ENCODE assay signal across 8 cellular contexts in genomic region chr2:196639180-196640030, GRCh38. TPM values are rescaled to one million over a fixed set of nuclear protein-coding genes. Genes with fewer than 3 reads are reported as not detected.
A peak's percentile ranks its signal among the peaks of the same experiment; 100 is the strongest.
DNase-seq lines count a peak whose midpoint lies in the region; ATAC-seq and TF ChIP-seq lines count a peak whose summit lies in the region.

Gene CCDC150 (plus strand): TSS chr2:196639715. CDS start chr2:196639767, 52 bp downstream.

- H3K9me3 ChIP-seq in HUES64 (ENCODE audit: insufficient read depth, low read depth, low read length) (no peaks in the 10 kb centered on the region), OCI-LY1 (ENCODE audit: low read length) (no peaks in the 10 kb centered on the region)

- peak within 1 kb of the TSS; percentile 98 for H3K4me2 ChIP-seq in OCI-LY1 (ENCODE audit: low read length)

- no peaks in the 10 kb centered on the region for H4K20me1 ChIP-seq in OCI-LY1 (ENCODE audit: insufficient read depth, low read length)

- H3K36me3 ChIP-seq in HUES64 (ENCODE audit: insufficient read depth, low read length) (no peaks in the 10 kb centered on the region), OCI-LY1 (ENCODE audit: insufficient read depth, low read length) (no peaks in the 10 kb centered on the region)

- H3K9me2 ChIP-seq in OCI-LY1 (ENCODE audit: low read depth, low read length), result no peaks in the 10 kb centered on the region

- WGBS in HUES64, result 7% methylated on average over 52 of the region's 53 CpGs

- ATAC-seq in GM21515 (IDR thresholded peaks at IDR 0.05; ENCODE audit: unreplicated experiment), result peak; percentile 100

- no peaks in the 10 kb centered on the region for H3K27me3 ChIP-seq in HUES64 (ENCODE audit: insufficient read depth, low read length)
- no peaks in the 10 kb centered on the region for H3K27me3 ChIP-seq in OCI-LY1 (ENCODE audit: insufficient read depth, low read length)

- TF ChIP-seq CTCF in OCI-LY1 (IDR thresholded peaks at IDR 0.05; ENCODE audit: low read length), result no peak

- H3F3A ChIP-seq in OCI-LY1 (ENCODE audit: insufficient read depth, low read length), result no peaks in the 10 kb centered on the region

- H2AFZ ChIP-seq in OCI-LY1 (ENCODE audit: low read length), result peak within 1 kb of the TSS; percentile 94

- DNase-seq in DMS 273 treated with DMSO at 0.1 percent for 48 hours (lab: John Stamatoyannopoulos, UW), result peak; percentile 90
- peak; percentile 96 for DNase-seq in activated CD8-positive, alpha-beta memory T cell treated with anti-CD3 and anti-CD28 coated beads, Interleukin-2, amount 50 U/mL, for 48 hours
- peak; percentile 90 for DNase-seq in epidermal melanocyte (ENCODE audit: insufficient read length, low spot score)
- peak; percentile 91 for DNase-seq in middle frontal gyrus (ENCODE audit: extremely low spot score, low spot score)
- DNase-seq in stimulated activated CD8-positive, alpha-beta memory T cell treated with anti-CD3 and anti-CD28 coated beads, Interleukin-2, amount 100 ng/mL, for 1 hour (ENCODE audit: low read depth in 2 of 2), result peak; percentile 84 to 87

- H3K4me3 ChIP-seq in HUES64 (ENCODE audit: low read length) (peak within 1 kb of the TSS; percentile 90), OCI-LY1 (ENCODE audit: low read depth, low read length, poor library complexity, severe bottlenecking) (peak within 1 kb of the TSS; percentile 93)

- H3K79me2 ChIP-seq in OCI-LY1 (ENCODE audit: insufficient read depth, low read length), result peaks cover 19% of the 10 kb centered on the region

- peak within 1 kb of the TSS; percentile 84 for H3K27ac ChIP-seq in HUES64 (ENCODE audit: low read depth, low read length)
- H3K27ac ChIP-seq in OCI-LY1 (ENCODE audit: low read depth, low read length, poor library complexity, severe bottlenecking), result peak within 1 kb of the TSS; percentile 51

- H3K9ac ChIP-seq in HUES64 (ENCODE audit: low read depth, low read length) (peak within 1 kb of the TSS; percentile 79), OCI-LY1 (ENCODE audit: low read length) (peak within 1 kb of the TSS; percentile 79)

- H3K4me1 ChIP-seq in HUES64 (ENCODE audit: insufficient read depth, low read length), result peaks cover 13% of the 10 kb centered on the region
- H3K4me1 ChIP-seq in OCI-LY1 (ENCODE audit: insufficient read depth, low read length, severe bottlenecking), result peaks cover 21% of the 10 kb centered on the region

RNA-seq across cellular contexts. Expression of gene CCDC150, which starts in this region (rescaled TPM):
- polyA plus RNA-seq in HUES64 (2013, experiment 1 of 2), result 18.5 TPM
- polyA plus RNA-seq in HUES64 (2013, experiment 2 of 2), result 23.3 TPM

Comparison
In these comparisons a context has a peak if more than half of its experiments do, and no peak if none do; other contexts are left out.
1. Peak in every context shown above with its lines: DNase-seq, ATAC-seq, H3K4me3 ChIP-seq and H3K27ac ChIP-seq.